Comparison of ENCODE assay signal across 16 cellular contexts in the genomic region with DNA sequence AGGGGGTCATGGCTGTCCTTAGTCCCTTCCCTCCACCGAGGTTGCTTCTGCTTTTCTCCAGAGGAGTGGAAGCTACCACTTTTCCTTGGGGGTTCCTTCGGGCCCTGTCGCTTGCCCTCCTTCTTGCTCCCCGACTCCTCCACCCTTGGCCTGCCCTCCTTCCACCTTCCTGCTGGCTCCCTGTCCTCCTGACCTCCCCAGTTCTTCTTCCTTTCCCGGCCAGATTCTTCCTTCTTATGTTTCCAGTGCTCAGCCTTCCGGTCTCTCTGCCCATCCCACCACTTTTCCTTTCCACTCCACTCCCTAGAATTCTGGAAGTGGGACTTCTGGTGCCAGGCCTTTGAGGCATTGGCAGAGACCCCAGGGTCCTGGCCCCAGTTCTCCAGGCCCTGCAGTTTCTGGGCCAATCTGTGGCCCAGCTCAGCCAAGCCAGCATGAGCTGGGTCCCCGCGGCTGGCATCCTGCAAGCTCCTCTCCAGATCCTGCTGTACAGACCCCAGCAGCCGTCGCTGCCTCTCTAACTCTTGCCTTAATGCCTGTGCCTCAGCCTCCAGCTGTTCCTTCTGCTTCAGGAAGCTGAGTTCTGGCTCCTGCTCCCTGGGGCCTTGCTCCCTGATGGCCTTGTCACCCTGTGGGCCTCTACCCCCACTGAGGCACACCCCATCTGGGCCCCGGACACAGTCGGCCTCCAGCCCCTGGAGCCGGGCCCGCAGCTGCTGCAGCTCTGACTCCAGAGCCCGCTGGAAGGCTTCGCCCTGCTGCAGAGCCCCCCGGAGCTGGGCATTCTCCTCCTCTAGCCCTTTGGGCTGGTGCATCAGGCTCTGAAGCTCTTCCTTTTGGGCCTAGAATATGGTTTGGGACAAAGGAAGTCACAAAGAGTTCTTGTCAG. TPM values are rescaled to one million over a fixed set of nuclear protein-coding genes. Genes with fewer than 3 reads are reported as not detected.
DNase-seq lines count a peak whose midpoint lies in the region; ATAC-seq and TF ChIP-seq lines count a peak whose summit lies in the region.
"Had no signal": no experiment of that assay in that cellular context is flagged by ENCODE, and none has a peak within 500 bp of the region (broad histone marks: within the 10 kb centered on the region; RNA-seq: fewer than 3 reads in every experiment).

No MANE protein-coding gene starts in this region.

- H3K4me1 ChIP-seq in PC-9 (replicated peaks; ENCODE audit: insufficient read depth), result peaks cover 12% of the 10 kb centered on the region; the same call in 1 of the 2 replicates

- no peak for ATAC-seq in activated naive CD4-positive, alpha-beta T cell treated with anti-CD3 and anti-CD28 coated beads, Interleukin-2, amount 50 U/mL, for 72 hours
- ATAC-seq in stimulated activated effector memory CD8-positive, alpha-beta T cell treated with anti-CD3 and anti-CD28 coated beads, Interleukin-12 subunit alpha, Interleukin-12 subunit beta, amount 100 ng/mL, for 72 hours, result no peak
- ATAC-seq in GM18868 (IDR thresholded peaks at IDR 0.05; ENCODE audit: unreplicated experiment), result no peak
- ATAC-seq: right cardiac atrium had no signal

- no peak overlapping the region for H3K4me3 ChIP-seq in PC-9
- H3K4me3 ChIP-seq: transverse colon had no signal

- BruUV-seq in PC-9 (replicated peaks; lab: Mats Ljungman, UMichigan), result TSS peak; percentile 29

- DNase-seq in activated naive CD4-positive, alpha-beta T cell treated with anti-CD3 and anti-CD28 coated beads, Interleukin-2, amount 50 U/mL, for 72 hours (ENCODE audit: low spot score in 2 of 2), result no peak
- DNase-seq in activated naive CD4-positive, alpha-beta T cell treated with anti-CD3 and anti-CD28 coated beads, Interleukin-2, amount 50 U/mL, for 16 hours, result no peak
- DNase-seq in PC-9, result no peak
- DNase-seq in stimulated activated effector memory CD8-positive, alpha-beta T cell treated with anti-CD3 and anti-CD28 coated beads, Interleukin-12 subunit alpha, Interleukin-12 subunit beta, amount 100 ng/mL, for 72 hours (ENCODE audit: low spot score in 2 of 2), result no peak
- DNase-seq in CD1c-positive myeloid dendritic cell (ENCODE audit: extremely low spot score), result no peak
- DNase-seq in DMS153 (lab: John Stamatoyannopoulos, UW), result no peak
- DNase-seq: activated CD8-positive, alpha-beta memory T cell treated with anti-CD3 and anti-CD28 coated beads for 24 hours; activated effector memory CD4-positive, alpha-beta T cell treated with anti-CD3 and anti-CD28 coated beads, Interleukin-2, amount 50 U/mL, for 16 hours; endodermal cell; NCI-H1105 treated with DMSO at 0.1 percent for 48 hours; NCI-H510A treated with DMSO at 0.1 percent for 48 hours; stimulated activated naive CD4-positive, alpha-beta T cell; transverse colon had no signal

- no peak for TF ChIP-seq CTCF in PC-9 (conservative IDR thresholded peaks at IDR 0.05)

- no peaks in the 10 kb centered on the region for H3K36me3 ChIP-seq in PC-9 (ENCODE audit: low read depth)

- no peak overlapping the region for H3K4me2 ChIP-seq in PC-9

- H3K9me3 ChIP-seq in PC-9 (ENCODE audit: insufficient read depth, low read depth), result no peaks in the 10 kb centered on the region
- H3K9me3 ChIP-seq: transverse colon had no signal

- no peaks in the 10 kb centered on the region for H3F3A ChIP-seq in PC-9 (ENCODE audit: insufficient read depth, low read depth)

- H3K9me2 ChIP-seq in PC-9 (ENCODE audit: insufficient read depth), result no peaks in the 10 kb centered on the region

- H3K79me2 ChIP-seq in PC-9 (ENCODE audit: low read depth), result no peaks in the 10 kb centered on the region

- POLR2A ChIA-PET in PC-9 (lab: Charles Lee; ENCODE audit: unreplicated experiment), result no interaction called here

- H2AFZ ChIP-seq in PC-9, result no peak overlapping the region

- intact Hi-C loops in PC-9 (cut with micrococcal nuclease; ENCODE audit: unreplicated experiment), result no loop called here
- intact Hi-C loops in dendritic cell treated with granulocyte-macrophage colony-stimulating factor and Interleukin-4, amounts not matched to agents 40 ng/mL and 50 ng/mL, for 4 days (cut with micrococcal nuclease), result no loop called here

- no peak overlapping the region for H3K27ac ChIP-seq in PC-9
- H3K27ac ChIP-seq: transverse colon had no signal

- H3K27ac Mint-ChIP-seq in activated naive CD4-positive, alpha-beta T cell treated with anti-CD3 and anti-CD28 coated beads, Interleukin-2, amount 50 U/mL, for 72 hours, result peak overlapping the region; percentile 43 to 45
- peak overlapping the region; percentile 47 for H3K27ac Mint-ChIP-seq in dendritic cell treated with granulocyte-macrophage colony-stimulating factor and Interleukin-4, amounts not matched to agents 40 ng/mL and 50 ng/mL, for 4 days
- H3K27ac Mint-ChIP-seq in stimulated activated effector memory CD8-positive, alpha-beta T cell treated with anti-CD3 and anti-CD28 coated beads, Interleukin-12 subunit alpha, Interleukin-12 subunit beta, amount 100 ng/mL, for 72 hours, result peak overlapping the region; percentile 78
- H3K27ac Mint-ChIP-seq: endodermal cell had no signal

- H3K36me3 Mint-ChIP-seq in activated naive CD4-positive, alpha-beta T cell treated with anti-CD3 and anti-CD28 coated beads, Interleukin-2, amount 50 U/mL, for 72 hours, result no peaks in the 10 kb centered on the region
- peaks cover 66% of the 10 kb centered on the region for H3K36me3 Mint-ChIP-seq in dendritic cell treated with granulocyte-macrophage colony-stimulating factor and Interleukin-4, amounts not matched to agents 40 ng/mL and 50 ng/mL, for 4 days (ENCODE audit: low read depth)
- H3K36me3 Mint-ChIP-seq in stimulated activated effector memory CD8-positive, alpha-beta T cell treated with anti-CD3 and anti-CD28 coated beads, Interleukin-12 subunit alpha, Interleukin-12 subunit beta, amount 100 ng/mL, for 72 hours, result peaks cover 65% of the 10 kb centered on the region

- H4K20me1 ChIP-seq in PC-9 (ENCODE audit: insufficient read depth), result no peaks in the 10 kb centered on the region

- H3K27me3 Mint-ChIP-seq in dendritic cell treated with granulocyte-macrophage colony-stimulating factor and Interleukin-4, amounts not matched to agents 40 ng/mL and 50 ng/mL, for 4 days, result no peaks in the 10 kb centered on the region

- CTCF ChIA-PET in PC-9 (lab: Charles Lee), result no interaction called here

- H3K27me3 ChIP-seq in PC-9 (ENCODE audit: insufficient read depth, low read depth), result no peaks in the 10 kb centered on the region
- H3K27me3 ChIP-seq: transverse colon had no signal

- H3K4me3 Mint-ChIP-seq in dendritic cell treated with granulocyte-macrophage colony-stimulating factor and Interleukin-4, amounts not matched to agents 40 ng/mL and 50 ng/mL, for 4 days, result no peak overlapping the region
- H3K4me3 Mint-ChIP-seq in stimulated activated effector memory CD8-positive, alpha-beta T cell treated with anti-CD3 and anti-CD28 coated beads, Interleukin-12 subunit alpha, Interleukin-12 subunit beta, amount 100 ng/mL, for 72 hours, result no peak overlapping the region
- H3K4me3 Mint-ChIP-seq: endodermal cell had no signal

- H3K4me1 Mint-ChIP-seq in dendritic cell treated with granulocyte-macrophage colony-stimulating factor and Interleukin-4, amounts not matched to agents 40 ng/mL and 50 ng/mL, for 4 days (ENCODE audit: low read depth), result peaks cover 52% of the 10 kb centered on the region
- H3K4me1 Mint-ChIP-seq in stimulated activated effector memory CD8-positive, alpha-beta T cell treated with anti-CD3 and anti-CD28 coated beads, Interleukin-12 subunit alpha, Interleukin-12 subunit beta, amount 100 ng/mL, for 72 hours, result peaks cover 60% of the 10 kb centered on the region

- no peaks in the 10 kb centered on the region for H3K9me3 Mint-ChIP-seq in activated naive CD4-positive, alpha-beta T cell treated with anti-CD3 and anti-CD28 coated beads, Interleukin-2, amount 50 U/mL, for 72 hours
- H3K9me3 Mint-ChIP-seq in dendritic cell treated with granulocyte-macrophage colony-stimulating factor and Interleukin-4, amounts not matched to agents 40 ng/mL and 50 ng/mL, for 4 days, result no peaks in the 10 kb centered on the region
- no peaks in the 10 kb centered on the region for H3K9me3 Mint-ChIP-seq in stimulated activated effector memory CD8-positive, alpha-beta T cell treated with anti-CD3 and anti-CD28 coated beads, Interleukin-12 subunit alpha, Interleukin-12 subunit beta, amount 100 ng/mL, for 72 hours
- H3K9me3 Mint-ChIP-seq: endodermal cell had no signal

RNA-seq across cellular contexts. Expression of a gene that starts 9.7 kb away (rescaled TPM):
- 10 to 100 TPM; 12.2 to 34.2 TPM for total RNA-seq in activated naive CD4-positive, alpha-beta T cell treated with anti-CD3 and anti-CD28 coated beads, Interleukin-2, amount 50 U/mL, for 72 hours
- total RNA-seq in PC-9 (2021), result 27.1 and 38.2 TPM in 2 replicates

RNA-seq across cellular contexts. Expression of a gene that starts 9.7 kb away (rescaled TPM):
- 10 to 100 TPM; 40.9 to 41.1 TPM for total RNA-seq in activated naive CD4-positive, alpha-beta T cell treated with anti-CD3 and anti-CD28 coated beads, Interleukin-2, amount 50 U/mL, for 72 hours
- total RNA-seq in PC-9 (2021), result 36.3 and 40.2 TPM in 2 replicates

RNA-seq across cellular contexts. Expression of a gene that starts 15.4 kb away (rescaled TPM):
- total RNA-seq in activated naive CD4-positive, alpha-beta T cell treated with anti-CD3 and anti-CD28 coated beads, Interleukin-2, amount 50 U/mL, for 72 hours, result 10 to 100 TPM; 27.7 to 55.3 TPM
- 30.0 and 33.2 TPM in 2 replicates for total RNA-seq in PC-9 (2021)

RNA-seq across cellular contexts. Expression of a gene that starts 24.3 kb away (rescaled TPM):
- total RNA-seq in activated naive CD4-positive, alpha-beta T cell treated with anti-CD3 and anti-CD28 coated beads, Interleukin-2, amount 50 U/mL, for 72 hours, result 10 to 100 TPM; 50.3 to 76.2 TPM
- 162 and 210 TPM in 2 replicates for total RNA-seq in PC-9 (2021)

RNA-seq across cellular contexts. Expression of a gene that starts 28.3 kb away (rescaled TPM):
- total RNA-seq in activated naive CD4-positive, alpha-beta T cell treated with anti-CD3 and anti-CD28 coated beads, Interleukin-2, amount 50 U/mL, for 72 hours, result 100 to 1,000 TPM; 202 to 308 TPM
- 236 and 300 TPM in 2 replicates for total RNA-seq in PC-9 (2021)
